Comparison of ENCODE assay signal across 1 cellular context in the genomic region with DNA sequence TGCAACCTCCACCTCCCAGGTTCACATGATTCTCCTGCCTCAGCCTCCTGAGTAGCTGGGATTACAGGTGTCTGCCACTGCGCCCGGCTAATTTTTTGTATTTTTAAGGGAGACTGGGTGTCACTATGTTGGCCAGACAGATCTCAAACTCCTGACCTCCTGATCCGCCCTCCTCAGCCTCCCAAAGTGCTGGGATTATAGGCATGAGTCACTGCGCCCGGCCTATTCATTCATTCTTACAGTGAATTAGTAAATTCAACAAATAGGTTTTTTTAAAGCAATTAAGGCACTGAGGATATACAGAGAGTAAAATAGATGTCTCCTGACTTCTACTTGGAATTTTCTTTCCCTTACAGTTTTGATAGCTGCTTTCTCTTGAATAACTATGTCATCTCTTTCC.
TF ChIP-seq lines count a peak whose summit lies in the region.

No MANE protein-coding gene starts in this region.

TF ChIP-seq in IMR-90, 13 proteins besides CTCF, POLR2A, EP300 and RAD21:
- TF ChIP-seq CEBPB (IDR thresholded peaks at IDR 0.05; ENCODE audit: low read depth, low read length) (no peak), BHLHE40 (IDR thresholded peaks at IDR 0.05; ENCODE audit: low read depth, low read length) (no peak), RCOR1 (IDR thresholded peaks at IDR 0.05; ENCODE audit: insufficient replicate concordance, low read length) (no peak), MAFK (IDR thresholded peaks at IDR 0.05; ENCODE audit: low read depth, low read length) (no peak)
